Comparison of ENCODE assay signal across 8 cellular contexts in the genomic region with DNA sequence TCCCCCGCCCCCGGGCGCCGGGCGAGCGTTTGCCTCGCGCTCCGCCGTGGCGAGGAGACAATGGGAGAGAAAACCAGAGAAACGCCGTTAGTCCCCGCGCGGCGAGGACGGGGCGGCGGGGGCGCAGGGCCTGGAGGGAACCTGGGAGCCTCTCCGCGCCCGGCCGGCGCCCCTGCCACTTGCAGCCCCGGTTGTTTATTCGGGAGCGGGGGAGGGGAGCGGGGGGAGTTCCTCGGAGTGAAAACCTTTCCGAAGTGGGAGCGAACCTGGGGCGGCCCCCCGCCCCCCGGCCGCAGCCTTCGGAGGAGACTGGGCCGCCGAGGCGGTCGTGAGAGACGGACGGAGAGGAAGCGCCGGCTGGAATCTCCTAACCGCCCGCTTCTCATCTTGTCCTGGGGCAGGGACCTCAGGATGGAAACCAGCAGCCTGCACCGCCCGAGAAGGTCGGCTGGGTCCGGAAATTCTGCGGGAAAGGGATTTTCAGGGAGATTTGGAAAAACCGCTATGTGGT. TPM values are rescaled to one million over a fixed set of nuclear protein-coding genes. Genes with fewer than 3 reads are reported as not detected.
DNase-seq lines count a peak whose midpoint lies in the region; ATAC-seq, FAIRE-seq and TF ChIP-seq lines count a peak whose summit lies in the region.

No MANE protein-coding gene starts in this region.

- ATAC-seq in stimulated activated effector memory CD8-positive, alpha-beta T cell treated with anti-CD3 and anti-CD28 coated beads, Interleukin-12 subunit alpha, Interleukin-12 subunit beta, amount 100 ng/mL, for 72 hours: no peak
- ATAC-seq in foreskin keratinocyte: no peak
- ATAC-seq in GM19351 (IDR thresholded peaks at IDR 0.05; ENCODE audit: unreplicated experiment): no peak

- H3K27ac ChIP-seq in adipose tissue (ENCODE audit: low read depth, low read length): peak overlapping the region; percentile 13
- no peak overlapping the region for H3K27ac ChIP-seq in foreskin keratinocyte

- H3K27me3 ChIP-seq in foreskin keratinocyte: no peaks in the 10 kb centered on the region

- peaks cover 54% of the 10 kb centered on the region for H3K4me1 Mint-ChIP-seq in stimulated activated effector memory CD8-positive, alpha-beta T cell treated with anti-CD3 and anti-CD28 coated beads, Interleukin-12 subunit alpha, Interleukin-12 subunit beta, amount 100 ng/mL, for 72 hours

- peaks cover 3% of the 10 kb centered on the region for H3K4me1 ChIP-seq in foreskin keratinocyte

- WGBS in adipose tissue, 3 donors: 0 to 8% (median 0%) methylated on average over 51 to 54 of the region's 54 CpGs

- peak overlapping the region; percentile 96 for H3K4me3 Mint-ChIP-seq in stimulated activated effector memory CD8-positive, alpha-beta T cell treated with anti-CD3 and anti-CD28 coated beads, Interleukin-12 subunit alpha, Interleukin-12 subunit beta, amount 100 ng/mL, for 72 hours

- FAIRE-seq in D721Med (lab: Jason Lieb, UNC): no peak

- DNase-seq in GM12864 (ENCODE audit: low read depth): no peak
- peak; percentile 70 for DNase-seq in NCI-H526 treated with DMSO at 0.1 percent for 48 hours (lab: John Stamatoyannopoulos, UW)
- peak; percentile 30 for DNase-seq in iPS-NIHi7 (ENCODE audit: extremely low spot score)
- DNase-seq in stimulated activated effector memory CD8-positive, alpha-beta T cell treated with anti-CD3 and anti-CD28 coated beads, Interleukin-12 subunit alpha, Interleukin-12 subunit beta, amount 100 ng/mL, for 72 hours (ENCODE audit: low spot score in 2 of 2): no peak
- DNase-seq in foreskin keratinocyte: no peak
- no peak for DNase-seq in D721Med (ENCODE audit: insufficient read length, low spot score)

- TF ChIP-seq CTCF in GM12864 (IDR thresholded peaks at IDR 0.05; ENCODE audit: low read depth, low read length, missing control alignments) (no peak), foreskin keratinocyte (conservative IDR thresholded peaks at IDR 0.05) (no peak), D721Med (IDR thresholded peaks at IDR 0.05; ENCODE audit: insufficient read depth, missing control alignments) (no peak)

- H3K4me3 ChIP-seq in GM12864 (ENCODE audit: low read depth, low read length): peak overlapping the region; percentile 96

- peak overlapping the region; percentile 97 for H3K27ac Mint-ChIP-seq in stimulated activated effector memory CD8-positive, alpha-beta T cell treated with anti-CD3 and anti-CD28 coated beads, Interleukin-12 subunit alpha, Interleukin-12 subunit beta, amount 100 ng/mL, for 72 hours

- no peaks in the 10 kb centered on the region for H3K9me3 Mint-ChIP-seq in stimulated activated effector memory CD8-positive, alpha-beta T cell treated with anti-CD3 and anti-CD28 coated beads, Interleukin-12 subunit alpha, Interleukin-12 subunit beta, amount 100 ng/mL, for 72 hours

- H3K36me3 Mint-ChIP-seq in stimulated activated effector memory CD8-positive, alpha-beta T cell treated with anti-CD3 and anti-CD28 coated beads, Interleukin-12 subunit alpha, Interleukin-12 subunit beta, amount 100 ng/mL, for 72 hours: peaks cover 60% of the 10 kb centered on the region

RNA-seq across cellular contexts. Expression of a gene that starts 0.8 kb away (rescaled TPM):
- 10 to 100 TPM in 2 of 3 donors, 1 to 10 TPM in 1; 4.1 to 39.6 (median 29.4) TPM for polyA plus RNA-seq in adipose tissue
- 12.6 and 14.1 TPM in 2 replicates for total RNA-seq in foreskin keratinocyte
- 19.2 and 23.3 TPM in 2 replicates for polyA plus RNA-seq in foreskin keratinocyte

Comparison
In these comparisons a context has a peak if more than half of its experiments do, and no peak if none do; other contexts are left out.
1. DNase-seq: peak in NCI-H526 treated with DMSO at 0.1 percent for 48 hours (single experiment) and iPS-NIHi7 (single experiment); none in GM12864 (single experiment), stimulated activated effector memory CD8-positive, alpha-beta T cell treated with anti-CD3 and anti-CD28 coated beads, Interleukin-12 subunit alpha, Interleukin-12 subunit beta, amount 100 ng/mL, for 72 hours (0 of 2), foreskin keratinocyte (0 of 2) and D721Med (single experiment).